ENCODE assay signal across 18 cellular contexts in genomic region chr2:230552181-230552580, GRCh38.
DNase-seq lines count a peak whose midpoint lies in the region; ATAC-seq and TF ChIP-seq lines count a peak whose summit lies in the region.
"Had no signal": no experiment of that assay in that cellular context is flagged by ENCODE, and none has a peak within 500 bp of the region (broad histone marks: within the 10 kb centered on the region; RNA-seq: fewer than 3 reads in every experiment).

No MANE protein-coding gene starts in this region.

- POLR2A ChIA-PET in HCT116 (lab: Charles Lee): no interaction called here

- H3K9me3 ChIP-seq in HCT116 (ENCODE audit: control insufficient read depth in 1 of 2, insufficient read depth in 1 of 2, low read depth in 1 of 2, low read length in 2 of 2) (no peaks in the 10 kb centered on the region), left lung (peaks cover 0 to 13% of the 10 kb centered on the region in 2 donors), tibial artery (peaks cover 0 to 7% (median 0%) of the 10 kb centered on the region in 3 donors), suprapubic skin (no peaks in the 10 kb centered on the region)
- H3K9me3 ChIP-seq: Caco-2, SK-N-SH had no signal

- H3K4me3 ChIP-seq in HCT116 (replicated peaks in 1 of 2; ENCODE audit: low read depth in 1 of 2, low read length in 2 of 2) (no peak overlapping the region), left lung (no peak overlapping the region), tibial artery (no peak overlapping the region), suprapubic skin (no peak overlapping the region)
- H3K4me3 ChIP-seq: GM23248 had no signal

- TF ChIP-seq EP300 in suprapubic skin (IDR thresholded peaks at IDR 0.05): no peak

- no peaks in the 10 kb centered on the region for H3K9me2 ChIP-seq in HCT116 (ENCODE audit: insufficient read depth)
- H3K9me2 ChIP-seq: SK-N-SH had no signal

- H3K4me1 ChIP-seq in HCT116 (ENCODE audit: control insufficient read depth in 1 of 2, insufficient read depth in 2 of 2, low read length in 2 of 2) (peaks cover 0 to 4% of the 10 kb centered on the region in 2 experiments; a peak in 2 of 4 replicates), left lung (no peaks in the 10 kb centered on the region), tibial artery (no peaks in the 10 kb centered on the region), suprapubic skin (no peaks in the 10 kb centered on the region)
- H3K4me1 ChIP-seq: Caco-2 had no signal

- no peak overlapping the region for H3K27ac ChIP-seq in HCT116 (ENCODE audit: low read depth, low read length)
- H3K27ac ChIP-seq in left lung: no peak overlapping the region
- no peak overlapping the region for H3K27ac ChIP-seq in tibial artery
- no peak overlapping the region for H3K27ac ChIP-seq in suprapubic skin
- H3K27ac ChIP-seq: GM23248 had no signal

- DNase-seq in HCT116 (ENCODE audit: low read depth, low spot score) (no peak), RPMI7951 (ENCODE audit: low read depth) (peak; percentile 32), foreskin melanocyte (peak; percentile 12), left lung (no peak), NCI-H69 (lab: John Stamatoyannopoulos, UW) (no peak), tibial artery (no peak), suprapubic skin (ENCODE audit: low spot score in 2 of 2) (no peak)
- DNase-seq: Caco-2; CD4-positive, CD25-positive, alpha-beta regulatory T cell; DMS53; GM23248; HCEC 1CT; KG1; NCI-H1048; NCI-H2081 treated with DMSO at 0.1 percent for 48 hours; NCI-H510A treated with DMSO at 0.1 percent for 48 hours; Right ventricle myocardium superior; SK-N-SH had no signal

- H3K9ac ChIP-seq in HCT116 (ENCODE audit: low read length): no peak overlapping the region
- H3K9ac ChIP-seq: GM23248, SK-N-SH had no signal

- BruUV-seq in HCT116 (replicated peaks; lab: Mats Ljungman, UMichigan): no TSS peak

- no peak overlapping the region for H2AFZ ChIP-seq in HCT116 (ENCODE audit: low read depth, low read length, poor library complexity, severe bottlenecking)
- H2AFZ ChIP-seq: GM23248 had no signal

- CTCF ChIA-PET in HCT116 (lab: Charles Lee): no interaction called here

- no peak for TF ChIP-seq RAD21 in HCT116 (IDR thresholded peaks at IDR 0.05; ENCODE audit: low read depth)

- intact Hi-C loops in HCT116 (cut with micrococcal nuclease): no loop called here
- intact Hi-C loops in left lung (cut with DNase I): no loop called here
- intact Hi-C loops in tibial artery (cut with DNase I; ENCODE audit: low total_unique reads): no loop called here

- no peaks in the 10 kb centered on the region for H3K36me3 ChIP-seq in HCT116 (ENCODE audit: control insufficient read depth in 1 of 2, insufficient read depth in 2 of 2, low read length in 2 of 2)
- H3K36me3 ChIP-seq in left lung: no peaks in the 10 kb centered on the region
- H3K36me3 ChIP-seq in tibial artery: no peaks in the 10 kb centered on the region
- H3K36me3 ChIP-seq in suprapubic skin: no peaks in the 10 kb centered on the region

- no peak overlapping the region for H3K4me2 ChIP-seq in HCT116 (ENCODE audit: low read length)
- H3K4me2 ChIP-seq: SK-N-SH had no signal

- no peak for TF ChIP-seq CTCF in HCT116 (IDR thresholded peaks at IDR 0.05 in 2 of 3, conservative IDR thresholded peaks at IDR 0.05 in 1 of 3; ENCODE audit: borderline replicate concordance in 1 of 3, insufficient read depth in 1 of 3, low read depth in 2 of 3, low read length in 2 of 3)
- TF ChIP-seq CTCF in left lung (IDR thresholded peaks at IDR 0.05): no peak
- no peak for TF ChIP-seq CTCF in tibial artery (IDR thresholded peaks at IDR 0.05)
- no peak for TF ChIP-seq CTCF in suprapubic skin (IDR thresholded peaks at IDR 0.05)

- RAD21 ChIA-PET in HCT116 (lab: Charles Lee; ENCODE audit: low non-redundant PET in 1 of 2, low total read pairs in 2 of 2, uncharacterized antibody in 2 of 2, unreplicated experiment in 2 of 2): no interaction called here

- TF ChIP-seq POLR2A in HCT116 (IDR thresholded peaks at IDR 0.05; ENCODE audit: borderline replicate concordance, extremely low read depth, insufficient read depth, insufficient read length): no peak
- no peak for TF ChIP-seq POLR2A in suprapubic skin (IDR thresholded peaks at IDR 0.05)

- no peaks in the 10 kb centered on the region for H3K79me2 ChIP-seq in HCT116 (ENCODE audit: insufficient read depth, low read length)

- H4K20me1 ChIP-seq in HCT116 (ENCODE audit: insufficient read depth): no peaks in the 10 kb centered on the region

- ATAC-seq in HCT116 (no peak), left lung (no peak)

- no peaks in the 10 kb centered on the region for H3K27me3 ChIP-seq in HCT116 (ENCODE audit: insufficient read depth, low read length)
- no peaks in the 10 kb centered on the region for H3K27me3 ChIP-seq in left lung
- H3K27me3 ChIP-seq in tibial artery: no peaks in the 10 kb centered on the region
- no peaks in the 10 kb centered on the region for H3K27me3 ChIP-seq in suprapubic skin

- WGBS in suprapubic skin: 88% methylated on average over 2 of the region's 2 CpGs

TF ChIP-seq in HCT116, 20 proteins besides CTCF, POLR2A, EP300 and RAD21 (continues in another document):
- TF ChIP-seq EZH2phosphoT487 (IDR thresholded peaks at IDR 0.05; ENCODE audit: borderline replicate concordance) (no peak), SP1 (IDR thresholded peaks at IDR 0.05; ENCODE audit: low read depth) (no peak), MAX (IDR thresholded peaks at IDR 0.05) (no peak), ZNF274 (IDR thresholded peaks at IDR 0.05; ENCODE audit: low read depth, low read length) (no peak), ZBTB33 (IDR thresholded peaks at IDR 0.05; ENCODE audit: extremely low read depth, insufficient replicate concordance, low read length) (no peak), FOSL1 (IDR thresholded peaks at IDR 0.05; ENCODE audit: low read depth) (peak; percentile 33; the same call in 1 of the 2 replicates), REST (IDR thresholded peaks at IDR 0.05; ENCODE audit: low read depth) (no peak), EZH2 (IDR thresholded peaks at IDR 0.05) (no peak), SIN3A (IDR thresholded peaks at IDR 0.05; ENCODE audit: low read depth) (no peak), ELF1 (IDR thresholded peaks at IDR 0.05; ENCODE audit: borderline replicate concordance, low read depth) (no peak), JUND (IDR thresholded peaks at IDR 0.05) (0 out of 2 replicates have a peak, but pooled peaks have one; percentile 16), ATF3 (IDR thresholded peaks at IDR 0.05) (peak; percentile 29; the same call in 1 of the 2 replicates), YY1 (IDR thresholded peaks at IDR 0.05; ENCODE audit: extremely low read depth, insufficient replicate concordance, low read depth, low read length) (no peak), TCF7L2 (IDR thresholded peaks at IDR 0.05; ENCODE audit: borderline replicate concordance, extremely low read depth, insufficient read depth, insufficient read length) (no peak), CEBPB (IDR thresholded peaks at IDR 0.05; ENCODE audit: low read depth) (0 out of 2 replicates have a peak, but pooled peaks have one; percentile 36), CBX3 (IDR thresholded peaks at IDR 0.05; ENCODE audit: low read depth) (no peak), ZFX (IDR thresholded peaks at IDR 0.05) (no peak), EGR1 (IDR thresholded peaks at IDR 0.05; ENCODE audit: low read depth) (no peak)

Comparison
In these comparisons a context has a peak if more than half of its experiments do, and no peak if none do; other contexts are left out.
1. DNase-seq: peak in RPMI7951 (single experiment) and foreskin melanocyte (single experiment); none in HCT116 (single experiment), left lung (0 of 2), NCI-H69 (single experiment), tibial artery (0 of 2) and suprapubic skin (0 of 2).